Comparison of ENCODE assay signal across 19 cellular contexts in the genomic region with DNA sequence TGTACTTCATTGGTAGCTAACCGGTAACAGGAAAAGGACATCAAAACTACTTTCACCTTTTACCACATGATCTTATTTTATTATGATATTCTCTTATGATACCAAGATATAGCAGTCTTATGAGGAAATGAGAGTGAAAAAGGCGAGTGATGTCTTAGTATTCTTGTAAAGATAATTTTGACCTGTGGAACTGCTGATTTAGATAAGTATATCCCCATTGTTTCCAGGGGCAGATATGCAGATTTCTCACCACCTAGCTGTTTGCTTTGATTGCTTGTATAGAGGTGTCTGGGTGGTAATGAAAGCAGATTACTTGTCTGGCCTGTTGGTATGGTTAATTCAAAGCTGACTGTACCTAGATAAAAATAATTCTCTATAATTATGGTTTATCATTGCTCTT. TPM values are rescaled to one million over a fixed set of nuclear protein-coding genes. Genes with fewer than 3 reads are reported as not detected.
DNase-seq lines count a peak whose midpoint lies in the region; ATAC-seq, FAIRE-seq and TF ChIP-seq lines count a peak whose summit lies in the region.
"Had no signal": no experiment of that assay in that cellular context is flagged by ENCODE, and none has a peak within 500 bp of the region (broad histone marks: within the 10 kb centered on the region; RNA-seq: fewer than 3 reads in every experiment).

No MANE protein-coding gene starts in this region.

- H3K4me1 ChIP-seq in MM.1S (ENCODE audit: low read length) (no peaks in the 10 kb centered on the region), mesendoderm (ENCODE audit: control insufficient read depth, low read depth, low read length) (no peaks in the 10 kb centered on the region)
- H3K4me1 ChIP-seq: BLaER1, Caco-2 had no signal

- H3K18ac ChIP-seq in mesendoderm (ENCODE audit: low read length): no peak overlapping the region

- WGBS in mesendoderm (ENCODE audit: extremely low coverage, insufficient coverage, low lambda C conversion rate): no CpG with 5 or more reads among the region's 2 CpGs

- H3K9me2 ChIP-seq in MM.1S (replicated peaks; ENCODE audit: insufficient read depth, low read length): no peaks in the 10 kb centered on the region

- no peak overlapping the region for H3K4me3 Mint-ChIP-seq in activated T-cell treated with anti-CD3 and anti-CD28 coated beads, Interleukin-2, amount 50 U/mL, for 24 hours
- H3K4me3 Mint-ChIP-seq: B cell; CD4-positive, CD25-positive, alpha-beta regulatory T cell; CD8-positive, alpha-beta T cell had no signal

- no peak overlapping the region for H2BK5ac ChIP-seq in mesendoderm (ENCODE audit: low read length)

- ATAC-seq in GM19397 (IDR thresholded peaks at IDR 0.05; ENCODE audit: unreplicated experiment): no peak
- ATAC-seq in GM18861 (IDR thresholded peaks at IDR 0.05; ENCODE audit: unreplicated experiment): no peak
- ATAC-seq: CD8-positive, alpha-beta T cell had no signal

- TF ChIP-seq POLR2A in H54 (IDR thresholded peaks at IDR 0.05; ENCODE audit: low read depth, low read length): no peak

- peak overlapping the region; percentile 14 for H3K27ac Mint-ChIP-seq in activated T-cell treated with anti-CD3 and anti-CD28 coated beads, Interleukin-2, amount 50 U/mL, for 24 hours
- H3K27ac Mint-ChIP-seq: B cell; CD8-positive, alpha-beta T cell had no signal

- no peak overlapping the region for H2BK120ac ChIP-seq in mesendoderm (ENCODE audit: low read depth, low read length)

- peaks cover 69% of the 10 kb centered on the region for H3K36me3 Mint-ChIP-seq in activated T-cell treated with anti-CD3 and anti-CD28 coated beads, Interleukin-2, amount 50 U/mL, for 24 hours (ENCODE audit: low read depth)

- no peaks in the 10 kb centered on the region for H3K27me3 Mint-ChIP-seq in activated T-cell treated with anti-CD3 and anti-CD28 coated beads, Interleukin-2, amount 50 U/mL, for 24 hours
- H3K27me3 Mint-ChIP-seq: B cell; CD4-positive, CD25-positive, alpha-beta regulatory T cell had no signal

- H3F3A ChIP-seq in MM.1S (ENCODE audit: insufficient read depth, low read length): no peaks in the 10 kb centered on the region

- no peak overlapping the region for H2AFZ ChIP-seq in MM.1S (ENCODE audit: low read length)

- H4K5ac ChIP-seq in mesendoderm (ENCODE audit: low read length): no peak overlapping the region

- no peaks in the 10 kb centered on the region for H3K9me3 Mint-ChIP-seq in activated T-cell treated with anti-CD3 and anti-CD28 coated beads, Interleukin-2, amount 50 U/mL, for 24 hours
- H3K9me3 Mint-ChIP-seq: CD4-positive, CD25-positive, alpha-beta regulatory T cell; CD8-positive, alpha-beta T cell had no signal

- H3K4me3 ChIP-seq in MM.1S (ENCODE audit: low read length) (no peak overlapping the region), mesendoderm (ENCODE audit: low read length) (no peak overlapping the region)
- H3K4me3 ChIP-seq: BLaER1 had no signal

- H2AK5ac ChIP-seq in mesendoderm (ENCODE audit: low read length): no peak overlapping the region

- no peak overlapping the region for H2BK15ac ChIP-seq in mesendoderm (replicated peaks; ENCODE audit: low read depth)

- H3K9me3 ChIP-seq in MM.1S (replicated peaks; ENCODE audit: insufficient read depth, low read length): no peaks in the 10 kb centered on the region
- H3K9me3 ChIP-seq: BLaER1, Caco-2 had no signal

- H3K36me3 ChIP-seq in MM.1S (replicated peaks; ENCODE audit: insufficient read depth, low read length) (peaks cover 3% of the 10 kb centered on the region; the same call in 1 of the 2 replicates), mesendoderm (ENCODE audit: control insufficient read depth, insufficient read depth, low read length) (no peaks in the 10 kb centered on the region)

- no peak overlapping the region for H3K9ac ChIP-seq in MM.1S (ENCODE audit: low read length)
- no peak overlapping the region for H3K9ac ChIP-seq in mesendoderm (ENCODE audit: low read length)
- H3K9ac ChIP-seq: BLaER1 had no signal

- H4K20me1 ChIP-seq in MM.1S (ENCODE audit: insufficient read depth, low read length): no peaks in the 10 kb centered on the region
- H4K20me1 ChIP-seq: BLaER1 had no signal

- no peak for TF ChIP-seq CTCF in MM.1S (IDR thresholded peaks at IDR 0.05; ENCODE audit: low read length)

- no peaks in the 10 kb centered on the region for H3K79me1 ChIP-seq in mesendoderm (ENCODE audit: low read length)

- H3K27me3 ChIP-seq in MM.1S (replicated peaks; ENCODE audit: insufficient read depth, low read length) (no peaks in the 10 kb centered on the region), mesendoderm (ENCODE audit: insufficient read depth, low read length, poor library complexity) (peaks cover 2% of the 10 kb centered on the region)
- H3K27me3 ChIP-seq: BLaER1 had no signal

- no peaks in the 10 kb centered on the region for H3K4me1 Mint-ChIP-seq in activated T-cell treated with anti-CD3 and anti-CD28 coated beads, Interleukin-2, amount 50 U/mL, for 24 hours (ENCODE audit: low read depth)
- H3K4me1 Mint-ChIP-seq: B cell had no signal

- H3K56ac ChIP-seq in mesendoderm (ENCODE audit: low read length): no peak overlapping the region

- FAIRE-seq in H54 (lab: Jason Lieb, UNC): peak; percentile 20

- H3K23ac ChIP-seq in mesendoderm (ENCODE audit: low read length): no peak overlapping the region

- H3K79me2 ChIP-seq in MM.1S (ENCODE audit: low read length) (no peaks in the 10 kb centered on the region), mesendoderm (ENCODE audit: control insufficient read depth, insufficient read depth, low read length) (no peaks in the 10 kb centered on the region)

- no peak overlapping the region for H3K4ac ChIP-seq in mesendoderm (ENCODE audit: low read depth, low read length)

- H4K8ac ChIP-seq in mesendoderm (ENCODE audit: low read depth, low read length): no peak overlapping the region

- no peak for DNase-seq in activated T-cell treated with anti-CD3 and anti-CD28 coated beads, Interleukin-2, amount 50 U/mL, for 24 hours
- DNase-seq in activated T-cell treated with anti-CD3 and anti-CD28 coated beads, Interleukin-2, amount 50 U/mL, for 1 hour: no peak
- DNase-seq in H54 (ENCODE audit: insufficient read length, low spot score): no peak
- DNase-seq in MM.1S: peak; percentile 29
- peak; percentile 84 for DNase-seq in mesendoderm
- no peak for DNase-seq in effector CD4-positive, alpha-beta T cell
- DNase-seq: Caco-2; CD4-positive, CD25-positive, alpha-beta regulatory T cell; CD8-positive, alpha-beta T cell; DMS153; DND-41; GOT3; H7; HCEC 1CT had no signal

- H3K4me2 ChIP-seq in MM.1S (ENCODE audit: low read depth, low read length) (no peak overlapping the region), mesendoderm (ENCODE audit: low read length) (no peak overlapping the region)
- H3K4me2 ChIP-seq: BLaER1 had no signal

- no peak overlapping the region for H3K27ac ChIP-seq in MM.1S (ENCODE audit: low read length)
- H3K27ac ChIP-seq in mesendoderm (ENCODE audit: low read depth, low read length): no peak overlapping the region
- H3K27ac ChIP-seq: BLaER1, C4-2B had no signal

RNA-seq across cellular contexts. Expression of a gene that starts 53.1 kb away (rescaled TPM):
- 2.8 TPM for polyA plus RNA-seq in mesendoderm (2013, experiment 1 of 2)
- polyA plus RNA-seq in mesendoderm (2013, experiment 2 of 2): 3.4 TPM

Comparison
In these comparisons a context has a peak if more than half of its experiments do, and no peak if none do; other contexts are left out.
1. DNase-seq: peak in MM.1S (single experiment) and mesendoderm (single experiment); none in activated T-cell treated with anti-CD3 and anti-CD28 coated beads, Interleukin-2, amount 50 U/mL, for 24 hours (single experiment), activated T-cell treated with anti-CD3 and anti-CD28 coated beads, Interleukin-2, amount 50 U/mL, for 1 hour (single experiment), H54 (single experiment) and effector CD4-positive, alpha-beta T cell (single experiment).